ENCODE assay signal across 11 cellular contexts in the genomic region with DNA sequence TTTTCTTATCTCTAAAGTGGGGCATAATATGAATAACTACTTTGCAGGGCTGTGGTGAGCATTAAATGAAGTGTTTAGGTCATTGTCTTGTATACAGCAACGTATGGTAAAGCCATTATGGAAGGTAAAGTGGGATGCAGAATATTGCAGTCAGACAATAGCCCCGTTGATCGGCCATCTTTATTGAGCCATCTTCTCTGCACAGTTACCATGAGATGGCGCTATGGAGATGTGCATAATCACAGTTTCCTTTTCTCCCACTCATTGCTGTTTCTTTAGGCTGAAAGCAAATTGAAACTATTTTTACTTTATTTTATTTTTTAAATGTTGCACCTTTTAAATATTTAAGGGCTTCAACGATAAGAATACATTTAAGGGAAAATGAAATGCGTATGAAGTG.
DNase-seq lines count a peak whose midpoint lies in the region; ATAC-seq, FAIRE-seq and TF ChIP-seq lines count a peak whose summit lies in the region.
"Had no signal": no experiment of that assay in that cellular context is flagged by ENCODE, and none has a peak within 500 bp of the region (broad histone marks: within the 10 kb centered on the region; RNA-seq: fewer than 3 reads in every experiment).

No MANE protein-coding gene starts in this region.

- POLR2A ChIA-PET in HepG2 (lab: Yijun Ruan, JAX) = no interaction called here

- H3K79me2 ChIP-seq in SU-DHL-6 (ENCODE audit: insufficient read depth, low read length) (no peaks in the 10 kb centered on the region), HepG2 (ENCODE audit: insufficient read depth, low read length) (no peaks in the 10 kb centered on the region)

- TF ChIP-seq CTCF in GM12872 (IDR thresholded peaks at IDR 0.05; ENCODE audit: insufficient read depth, low read depth, low read length) = peak; percentile 47
- peak; percentile 36 for TF ChIP-seq CTCF in SU-DHL-6 (IDR thresholded peaks at IDR 0.05; ENCODE audit: insufficient read depth, low read length, poor library complexity, severe bottlenecking)
- TF ChIP-seq CTCF in HepG2 (CRISPR knock-in tag; IDR thresholded peaks at IDR 0.05) = peak; percentile 51

- no peak overlapping the region for H3K4me3 ChIP-seq in SU-DHL-6 (ENCODE audit: insufficient read depth, low read length, poor library complexity, severe bottlenecking)
- H3K4me3 ChIP-seq in HepG2 (replicated peaks in 1 of 3; ENCODE audit: insufficient read depth in 1 of 3, low read depth in 2 of 3, low read length in 3 of 3) = no peak overlapping the region

- BruUV-seq in HepG2 (replicated peaks; lab: Mats Ljungman, UMichigan) = no TSS peak

- no peak for TF ChIP-seq POLR2A in HepG2 (IDR thresholded peaks at IDR 0.05; ENCODE audit: insufficient read depth in 1 of 2, low read depth in 2 of 2, low read length in 2 of 2)

- H4K20me1 ChIP-seq in SU-DHL-6 (ENCODE audit: low read depth, low read length) (no peaks in the 10 kb centered on the region), HepG2 (ENCODE audit: insufficient read depth, low read length) (no peaks in the 10 kb centered on the region)

- CTCF ChIA-PET in HepG2 (lab: Yijun Ruan, JAX; ENCODE audit: low intra/inter-chr PET ratio, low total read pairs) = interaction anchor here (1.1 kb wide), 1 partner anchor 964 kb away, joined by 3 read pairs; no protein-coding TSS in a partner anchor

- H3K27me3 ChIP-seq in SU-DHL-6 (ENCODE audit: low read length) (no peaks in the 10 kb centered on the region), HepG2 (ENCODE audit: control insufficient read depth in 1 of 2, insufficient read depth in 2 of 2, low read length in 2 of 2) (no peaks in the 10 kb centered on the region)
- H3K27me3 ChIP-seq: neutrophil had no signal

- in situ Hi-C loops in HepG2 (cut with HindIII; ENCODE audit: extremely low pct_ligation_motif_present, low pct_unique_long_range_greater_than_20kb) = no loop called here

- no peaks in the 10 kb centered on the region for H3K4me1 ChIP-seq in HepG2 (ENCODE audit: insufficient read depth, low read length)

- H3F3A ChIP-seq in SU-DHL-6 (ENCODE audit: insufficient read depth) = no peaks in the 10 kb centered on the region

- no peak for TF ChIP-seq RAD21 in HepG2 (CRISPR knock-in tag; IDR thresholded peaks at IDR 0.05)

- intact Hi-C loops in HepG2 (cut with micrococcal nuclease; ENCODE audit: unreplicated experiment) = no loop called here

- H3K27ac ChIP-seq in SU-DHL-6 (ENCODE audit: low read depth, low read length) = no peak overlapping the region
- no peak overlapping the region for H3K27ac ChIP-seq in HepG2 (ENCODE audit: extremely low read length, insufficient read depth, low read length)
- H3K27ac ChIP-seq: KMS-11, neutrophil had no signal

- TF ChIP-seq EP300 in HepG2 (IDR thresholded peaks at IDR 0.05; ENCODE audit: low read depth in 2 of 2, low read length in 2 of 2) (no peak), HepG2 (CRISPR knock-in tag; IDR thresholded peaks at IDR 0.05; ENCODE audit: borderline replicate concordance) (no peak)

- no peaks in the 10 kb centered on the region for H3K36me3 ChIP-seq in SU-DHL-6 (ENCODE audit: low read length)
- no peaks in the 10 kb centered on the region for H3K36me3 ChIP-seq in HepG2 (replicated peaks in 1 of 2; ENCODE audit: control insufficient read depth in 1 of 2, insufficient read depth in 2 of 2, low read length in 2 of 2)
- H3K36me3 ChIP-seq: neutrophil had no signal

- H3K9me3 ChIP-seq in SU-DHL-6 (ENCODE audit: insufficient read depth, low read length) = no peaks in the 10 kb centered on the region
- H3K9me3 ChIP-seq in HepG2 (ENCODE audit: low read length) = no peaks in the 10 kb centered on the region
- H3K9me3 ChIP-seq: neutrophil had no signal

- FAIRE-seq in HepG2 (lab: Jason Lieb, UNC) = peak; percentile 23

- H2AFZ ChIP-seq in SU-DHL-6 (ENCODE audit: low read depth, low read length, severe bottlenecking) = no peak overlapping the region
- H2AFZ ChIP-seq in HepG2 (ENCODE audit: low read length) = peak overlapping the region; percentile 32

- no peaks in the 10 kb centered on the region for H3K9me2 ChIP-seq in SU-DHL-6 (replicated peaks; ENCODE audit: insufficient read depth, low read length)

- DNase-seq in HuH-7 (ENCODE audit: low spot score) (peak; percentile 1), HepG2 (ENCODE audit: low spot score) (peak; percentile 11), T1000 (lab: John Stamatoyannopoulos, UW) (no peak), NOMO-1 treated with dmso at 0.1 percent for 144 hours (lab: John Stamatoyannopoulos, UW; ENCODE audit: unreplicated experiment) (no peak)
- DNase-seq: activated CD4-positive, alpha-beta memory T cell treated with anti-CD3 and anti-CD28 coated beads, Interleukin-2, amount 10 ng/mL, durations not matched to agents 7 days and 5 days had no signal

- 10% methylated on average over 6 of the region's 6 CpGs for WGBS in HepG2 (ENCODE audit: low lambda C conversion rate)

- H3K9ac ChIP-seq in SU-DHL-6 (ENCODE audit: low read length) (no peak overlapping the region), HepG2 (ENCODE audit: insufficient read depth, low read depth, low read length) (no peak overlapping the region)
- H3K9ac ChIP-seq: KMS-11 had no signal

- ATAC-seq in HepG2 = peak; percentile 64
- ATAC-seq in HG02571 (IDR thresholded peaks at IDR 0.05; ENCODE audit: unreplicated experiment) = no peak
- ATAC-seq in HG03565 (IDR thresholded peaks at IDR 0.05; ENCODE audit: unreplicated experiment) = no peak

- no peak overlapping the region for H3K4me2 ChIP-seq in SU-DHL-6 (ENCODE audit: low read depth, low read length, poor library complexity, severe bottlenecking)
- H3K4me2 ChIP-seq in HepG2 (ENCODE audit: low read depth, low read length) = no peak overlapping the region
- H3K4me2 ChIP-seq: KMS-11 had no signal

TF ChIP-seq in HepG2, 621 proteins besides CTCF, POLR2A, EP300 and RAD21:
- TF ChIP-seq YY1 (IDR thresholded peaks at IDR 0.05; ENCODE audit: insufficient read depth, insufficient replicate concordance, low read depth, low read length) = peak; percentile 47
- no peak for TF ChIP-seq ZSCAN12 (CRISPR knock-in tag; IDR thresholded peaks at IDR 0.05)
- peak; percentile 26 for TF ChIP-seq STAG1 (CRISPR knock-in tag; IDR thresholded peaks at IDR 0.05)
- no peak for TF ChIP-seq ZKSCAN1 (IDR thresholded peaks at IDR 0.05; ENCODE audit: low read length)
- TF ChIP-seq SP1 (IDR thresholded peaks at IDR 0.05) = no peak
- no peak for TF ChIP-seq SP1 (CRISPR knock-in tag; IDR thresholded peaks at IDR 0.05)
- TF ChIP-seq TOPORS (CRISPR knock-in tag; IDR thresholded peaks at IDR 0.05) = no peak

Comparison
In these comparisons a context has a peak if more than half of its experiments do, and no peak if none do; other contexts are left out.
1. DNase-seq: peak in HuH-7 (single experiment) and HepG2 (single experiment); none in T1000 (single experiment) and NOMO-1 treated with dmso at 0.1 percent for 144 hours (single experiment).
2. Peak in every context shown above with its lines, with median percentiles within 50 percentile points of each other: CTCF ChIP-seq.